Comparison of ENCODE assay signal across 16 cellular contexts in the genomic region with DNA sequence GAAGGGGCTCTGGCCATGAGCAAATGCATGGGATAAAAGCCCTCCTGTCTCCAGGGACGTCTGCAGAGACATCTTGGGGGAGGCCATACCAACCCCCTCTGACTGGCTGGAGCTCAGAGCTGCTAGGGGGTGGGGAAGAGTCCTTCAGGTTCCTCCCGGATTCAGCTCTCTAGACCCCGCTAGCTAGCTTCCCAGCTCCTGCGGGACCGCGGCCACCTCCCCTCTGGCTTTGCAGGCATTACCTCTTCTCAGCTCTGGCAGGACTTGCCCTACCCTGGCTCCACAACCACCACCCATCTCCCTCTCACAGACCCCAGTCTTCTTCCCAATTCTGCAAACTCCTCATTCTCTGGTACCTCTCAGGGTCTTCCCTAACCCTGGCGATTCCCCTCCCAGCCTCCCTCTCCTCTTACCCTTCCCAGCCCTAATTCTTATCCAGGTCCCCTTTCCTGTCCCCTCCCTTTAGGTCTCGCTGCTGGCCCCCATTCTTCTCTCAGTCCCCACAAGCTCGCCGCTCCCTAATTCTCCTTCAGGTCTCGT. TPM values are rescaled to one million over a fixed set of nuclear protein-coding genes. Genes with fewer than 3 reads are reported as not detected.
DNase-seq lines count a peak whose midpoint lies in the region; ATAC-seq, FAIRE-seq and TF ChIP-seq lines count a peak whose summit lies in the region.
"Had no signal": no experiment of that assay in that cellular context is flagged by ENCODE, and none has a peak within 500 bp of the region (broad histone marks: within the 10 kb centered on the region; RNA-seq: fewer than 3 reads in every experiment).

No MANE protein-coding gene starts in this region.

- peaks cover 0 to 7% of the 10 kb centered on the region in 2 donors for H3K4me1 ChIP-seq in right atrium auricular region
- peaks cover 11% of the 10 kb centered on the region for H3K4me1 ChIP-seq in mucosa of stomach (ENCODE audit: control insufficient read depth, insufficient read depth, low read length)

- H3K9me3 Mint-ChIP-seq in endothelial cell (ENCODE audit: unreplicated experiment), result no peaks in the 10 kb centered on the region
- H3K9me3 Mint-ChIP-seq in activated CD4-positive, alpha-beta T cell treated with anti-CD3 and anti-CD28 coated beads for 36 hours (ENCODE audit: low read depth), result no peaks in the 10 kb centered on the region
- H3K9me3 Mint-ChIP-seq: activated naive CD4-positive, alpha-beta T cell treated with anti-CD3 and anti-CD28 coated beads, Interleukin-2, amount 10 ng/mL, durations not matched to agents 7 days and 5 days had no signal

- DNase-seq in right atrium auricular region (ENCODE audit: low spot score) (no peak), left ventricle myocardium superior (no peak), endothelial cell (ENCODE audit: low spot score) (no peak), NOMO-1 treated with dmso at 0.1 percent for 144 hours (lab: John Stamatoyannopoulos, UW; ENCODE audit: unreplicated experiment) (no peak), GM12891 (ENCODE audit: insufficient read length, low spot score) (no peak), omental fat pad (ENCODE audit: low spot score) (no peak)
- DNase-seq in activated CD4-positive, alpha-beta T cell treated with anti-CD3 and anti-CD28 coated beads for 36 hours, result no peak
- DNase-seq: activated CD8-positive, alpha-beta memory T cell treated with anti-CD3 and anti-CD28 coated beads, Interleukin-2, amount 50 U/mL, for 48 hours; activated naive CD4-positive, alpha-beta T cell treated with anti-CD3 and anti-CD28 coated beads, Interleukin-2, amount 10 ng/mL, durations not matched to agents 7 days and 5 days; erythroblast; GOT3; KBM-7; NCI-H510A treated with DMSO at 0.1 percent for 48 hours had no signal

- H3K36me3 Mint-ChIP-seq in endothelial cell (ENCODE audit: low read depth, unreplicated experiment), result no peaks in the 10 kb centered on the region
- no peaks in the 10 kb centered on the region for H3K36me3 Mint-ChIP-seq in activated CD4-positive, alpha-beta T cell treated with anti-CD3 and anti-CD28 coated beads for 36 hours (ENCODE audit: low read depth)
- H3K36me3 Mint-ChIP-seq: activated naive CD4-positive, alpha-beta T cell treated with anti-CD3 and anti-CD28 coated beads, Interleukin-2, amount 10 ng/mL, durations not matched to agents 7 days and 5 days had no signal

- H3K4me3 ChIP-seq in right atrium auricular region (peak overlapping the region; percentile 41 to 43), mucosa of stomach (ENCODE audit: low read length) (no peak overlapping the region)
- H3K4me3 ChIP-seq: lung had no signal

- peaks cover 13% of the 10 kb centered on the region for H3K4me1 Mint-ChIP-seq in endothelial cell (ENCODE audit: unreplicated experiment)
- no peaks in the 10 kb centered on the region for H3K4me1 Mint-ChIP-seq in activated CD4-positive, alpha-beta T cell treated with anti-CD3 and anti-CD28 coated beads for 36 hours
- H3K4me1 Mint-ChIP-seq: activated naive CD4-positive, alpha-beta T cell treated with anti-CD3 and anti-CD28 coated beads, Interleukin-2, amount 10 ng/mL, durations not matched to agents 7 days and 5 days had no signal

- TF ChIP-seq CTCF in right atrium auricular region (IDR thresholded peaks at IDR 0.05) (no peak), endothelial cell (IDR thresholded peaks at IDR 0.05; ENCODE audit: unreplicated experiment) (no peak), omental fat pad (IDR thresholded peaks at IDR 0.05) (no peak)

- peak overlapping the region; percentile 47 for H3K4me3 Mint-ChIP-seq in endothelial cell (ENCODE audit: unreplicated experiment)
- no peak overlapping the region for H3K4me3 Mint-ChIP-seq in activated CD4-positive, alpha-beta T cell treated with anti-CD3 and anti-CD28 coated beads for 36 hours
- H3K4me3 Mint-ChIP-seq: activated naive CD4-positive, alpha-beta T cell treated with anti-CD3 and anti-CD28 coated beads, Interleukin-2, amount 10 ng/mL, durations not matched to agents 7 days and 5 days had no signal

- peaks cover 3% of the 10 kb centered on the region for H3K27me3 Mint-ChIP-seq in endothelial cell (ENCODE audit: unreplicated experiment)
- H3K27me3 Mint-ChIP-seq in activated CD4-positive, alpha-beta T cell treated with anti-CD3 and anti-CD28 coated beads for 36 hours, result peaks cover 57% of the 10 kb centered on the region

- peak overlapping the region; percentile 39 for H3K9ac ChIP-seq in mucosa of stomach (ENCODE audit: low read length)

- no peak for FAIRE-seq in GM12891 (lab: Jason Lieb, UNC)
- FAIRE-seq: D721Med had no signal

- intact Hi-C loops in left ventricle myocardium superior (cut with micrococcal nuclease), result no loop called here
- intact Hi-C loops in activated CD4-positive, alpha-beta T cell treated with anti-CD3 and anti-CD28 coated beads for 36 hours (cut with DNase I, micrococcal nuclease), result no loop called here

- H3K36me3 ChIP-seq in right atrium auricular region (no peaks in the 10 kb centered on the region), mucosa of stomach (ENCODE audit: control insufficient read depth, insufficient read depth, low read length) (no peaks in the 10 kb centered on the region)

- CTCF ChIA-PET in activated CD4-positive, alpha-beta T cell treated with anti-CD3 and anti-CD28 coated beads for 36 hours (lab: Charles Lee), result interaction anchor here (0.6 kb wide), 2 partner anchors 174 to 859 kb away, joined by 3 to 4 read pairs; no protein-coding TSS in a partner anchor

- POLR2A ChIA-PET in activated CD4-positive, alpha-beta T cell treated with anti-CD3 and anti-CD28 coated beads for 36 hours (lab: Charles Lee), result no interaction called here

- H3K27ac ChIP-seq in right atrium auricular region, result no peak overlapping the region

- no peak overlapping the region for H3K27ac Mint-ChIP-seq in endothelial cell (ENCODE audit: unreplicated experiment)
- H3K27ac Mint-ChIP-seq in activated CD4-positive, alpha-beta T cell treated with anti-CD3 and anti-CD28 coated beads for 36 hours, result no peak overlapping the region
- H3K27ac Mint-ChIP-seq: activated naive CD4-positive, alpha-beta T cell treated with anti-CD3 and anti-CD28 coated beads, Interleukin-2, amount 10 ng/mL, durations not matched to agents 7 days and 5 days had no signal

- ATAC-seq in left ventricle myocardium superior, result no peak
- ATAC-seq in activated CD4-positive, alpha-beta T cell treated with anti-CD3 and anti-CD28 coated beads for 36 hours, result no peak
- ATAC-seq in omental fat pad (ENCODE audit: low FRiP score), result no peak

- no peak for TF ChIP-seq POLR2A in GM12891 (IDR thresholded peaks at IDR 0.05; ENCODE audit: low read depth, low read length)

- H3K9me3 ChIP-seq in right atrium auricular region, result peaks cover 0 to 4% of the 10 kb centered on the region in 2 donors
- no peaks in the 10 kb centered on the region for H3K9me3 ChIP-seq in mucosa of stomach (ENCODE audit: control insufficient read depth, low read length)

- H3K27me3 ChIP-seq in right atrium auricular region (peaks cover 0 to 13% of the 10 kb centered on the region in 2 donors), mucosa of stomach (ENCODE audit: control insufficient read depth, insufficient read depth, low read length) (peaks cover 30% of the 10 kb centered on the region)

TF ChIP-seq in GM12891, 5 proteins besides CTCF, POLR2A, EP300 and RAD21:
- TF ChIP-seq POU2F2 (IDR thresholded peaks at IDR 0.05; ENCODE audit: low read depth, low read length), result no peak
- TF ChIP-seq PAX5 (IDR thresholded peaks at IDR 0.05; ENCODE audit: insufficient read depth, low read length, severe bottlenecking), result no peak
- TF ChIP-seq SPI1 (IDR thresholded peaks at IDR 0.05; ENCODE audit: low read depth, low read length), result no peak
- no peak for TF ChIP-seq TAF1 (IDR thresholded peaks at IDR 0.05; ENCODE audit: low read depth, low read length)

RNA-seq across cellular contexts. Expression of a gene that starts 0.8 kb away (rescaled TPM):
- total RNA-seq in right atrium auricular region (10 to 100 TPM in 1 of 2 donors, 1 to 10 TPM in 1; 9.9 to 11.4 TPM), left ventricle myocardium superior (6.9 TPM), endothelial cell (ENCODE audit: unreplicated experiment) (1.4 TPM), omental fat pad (not detected)
- total RNA-seq in activated CD4-positive, alpha-beta T cell treated with anti-CD3 and anti-CD28 coated beads for 36 hours, result not detected
- polyA plus RNA-seq in GM12891 (2012; ENCODE audit: low read depth, missing spikeins), result not detected
